Comparison of ENCODE assay signal across 12 cellular contexts in genomic region chr1:185565314-185565713, GRCh38.
A peak's percentile ranks its signal among the peaks of the same experiment; 100 is the strongest.
DNase-seq lines count a peak whose midpoint lies in the region; ATAC-seq and TF ChIP-seq lines count a peak whose summit lies in the region.
"Had no signal": no experiment of that assay in that cellular context is flagged by ENCODE, and none has a peak within 500 bp of the region (broad histone marks: within the 10 kb centered on the region; RNA-seq: fewer than 3 reads in every experiment).

No MANE protein-coding gene starts in this region.

- peaks cover 2% of the 10 kb centered on the region for H3K9me3 Mint-ChIP-seq in CD8-positive, alpha-beta T cell

- no peaks in the 10 kb centered on the region for H3K36me3 Mint-ChIP-seq in CD8-positive, alpha-beta T cell

- no peak for DNase-seq in CD8-positive, alpha-beta T cell
- DNase-seq in HPDE6-E6E7 (ENCODE audit: extremely low spot score) (peak; percentile 81), amniotic epithelial cell (ENCODE audit: low read depth) (peak; percentile 82), kidney epithelial cell (ENCODE audit: low read depth) (peak; percentile 87), posterior cingulate gyrus (no peak), HuH-7.5 (ENCODE audit: low spot score) (no peak), head of caudate nucleus (no peak)
- DNase-seq: activated gamma-delta T cell treated with Interleukin-2 at 50 U/mL for 16 hours, foreskin fibroblast, NCI-H446 treated with DMSO at 0.1 percent for 48 hours, ovary had no signal

- no peak for TF ChIP-seq CTCF in CD8-positive, alpha-beta T cell (IDR thresholded peaks at IDR 0.05)
- TF ChIP-seq CTCF in kidney epithelial cell (IDR thresholded peaks at IDR 0.05; ENCODE audit: insufficient read depth, low read length, poor library complexity, severe bottlenecking), result no peak

- no peaks in the 10 kb centered on the region for H3K27me3 Mint-ChIP-seq in CD8-positive, alpha-beta T cell (ENCODE audit: low read depth)

- CTCF ChIA-PET in CD8-positive, alpha-beta T cell (lab: Charles Lee), result interaction anchor here (0.7 to 1.8 kb wide), 5 partner anchors 10 to 163 kb away, joined by 3 to 5 read pairs (median 4); no protein-coding TSS in a partner anchor

- H3K36me3 ChIP-seq in CD8-positive, alpha-beta T cell (ENCODE audit: insufficient read depth, low read length), result no peaks in the 10 kb centered on the region
- H3K36me3 ChIP-seq in kidney epithelial cell (ENCODE audit: control insufficient read depth, insufficient read depth, low read length), result no peaks in the 10 kb centered on the region
- H3K36me3 ChIP-seq: ovary had no signal

- H3K4me1 ChIP-seq in CD8-positive, alpha-beta T cell (ENCODE audit: insufficient read depth, low read length), result peaks cover 63% of the 10 kb centered on the region

- POLR2A ChIA-PET in CD8-positive, alpha-beta T cell (lab: Charles Lee), result interaction anchor here (1.0 to 3.5 kb wide), 5 partner anchors 11 to 248 kb away, joined by 3 to 29 read pairs (median 5); partner anchors contain the start of gene IVNS1ABP

- no peak for ATAC-seq in CD8-positive, alpha-beta T cell
- no peak for ATAC-seq in GM18517 (IDR thresholded peaks at IDR 0.05; ENCODE audit: unreplicated experiment)

- H3K27me3 ChIP-seq in CD8-positive, alpha-beta T cell (ENCODE audit: insufficient read depth, low read length), result no peaks in the 10 kb centered on the region
- H3K27me3 ChIP-seq in kidney epithelial cell (ENCODE audit: control insufficient read depth, insufficient read depth, low read length), result no peaks in the 10 kb centered on the region
- H3K27me3 ChIP-seq: ovary had no signal

- no peak overlapping the region for H3K27ac ChIP-seq in CD8-positive, alpha-beta T cell (ENCODE audit: low read depth, low read length)
- H3K27ac ChIP-seq: ovary had no signal

- H3K4me1 Mint-ChIP-seq in CD8-positive, alpha-beta T cell (ENCODE audit: low read depth), result peaks cover 92% of the 10 kb centered on the region

- H3K9me3 ChIP-seq in CD8-positive, alpha-beta T cell (ENCODE audit: low read length), result no peaks in the 10 kb centered on the region
- H3K9me3 ChIP-seq: ovary had no signal

- intact Hi-C loops in CD8-positive, alpha-beta T cell (cut with DNase I, micrococcal nuclease), result loop anchor here (5.0 to 10.0 kb wide), 4 partner anchors 107 to 811 kb away; partner anchors contain the start of gene EDEM3 (in 2 of the 2)
- intact Hi-C loops in posterior cingulate gyrus (cut with DNase I) (no loop called here), head of caudate nucleus (cut with DNase I) (loop anchor here (10.0 kb wide), 1 partner anchor 251 kb away; the partner anchor contains the start of gene IVNS1ABP)

- no peak overlapping the region for H3K4me3 ChIP-seq in CD8-positive, alpha-beta T cell (ENCODE audit: low read depth, low read length)
- no peak overlapping the region for H3K4me3 ChIP-seq in kidney epithelial cell (ENCODE audit: low read depth, low read length)
- H3K4me3 ChIP-seq: ovary had no signal

- peak overlapping the region; percentile 97 for H3K27ac Mint-ChIP-seq in CD8-positive, alpha-beta T cell

- no peak overlapping the region for H3K4me3 Mint-ChIP-seq in CD8-positive, alpha-beta T cell

Comparison
In these comparisons a context has a peak if more than half of its experiments do, and no peak if none do; other contexts are left out.
1. DNase-seq: peak in HPDE6-E6E7 (single experiment), amniotic epithelial cell (single experiment) and kidney epithelial cell (single experiment); none in CD8-positive, alpha-beta T cell (0 of 7), posterior cingulate gyrus (0 of 10), HuH-7.5 (single experiment) and head of caudate nucleus (0 of 42).